1 cellular context compared by ENCODE assay signal in the genomic region with DNA sequence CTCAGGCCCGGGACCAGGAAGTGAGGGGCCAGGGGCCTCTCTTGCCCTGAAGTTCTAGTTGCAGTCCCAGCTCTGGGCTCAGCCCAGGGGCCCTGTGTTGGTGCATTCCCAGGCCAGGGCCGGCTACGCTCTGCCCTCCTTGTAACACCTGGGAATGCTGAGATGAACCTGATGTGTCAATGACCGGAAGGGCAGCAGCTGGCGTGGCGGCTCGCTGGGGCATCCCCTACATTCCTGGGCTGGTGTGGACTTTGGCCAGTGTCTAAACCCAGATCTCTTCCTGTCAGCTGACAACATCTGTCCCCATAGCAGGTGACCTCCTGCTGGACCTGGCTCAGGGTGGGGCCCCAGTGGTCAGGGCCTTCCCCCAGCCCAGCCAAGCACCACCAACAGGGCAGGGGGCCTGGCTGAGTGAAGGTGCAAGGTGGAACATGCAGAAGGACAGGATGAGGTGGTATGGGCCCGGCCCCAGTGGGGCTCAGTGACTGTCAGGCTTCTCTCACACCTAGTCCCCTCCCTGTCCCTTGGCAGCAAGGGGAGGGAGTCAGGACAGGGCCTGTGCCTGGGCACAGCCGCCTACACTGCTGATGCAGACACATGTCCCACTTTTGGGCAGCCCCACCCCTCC.
TF ChIP-seq lines count a peak whose summit lies in the region.

No MANE protein-coding gene starts in this region.

TF ChIP-seq in HepG2, 621 proteins besides CTCF, POLR2A, EP300 and RAD21 (continued from another document and continues in another):
- TF ChIP-seq, protein P1, sequence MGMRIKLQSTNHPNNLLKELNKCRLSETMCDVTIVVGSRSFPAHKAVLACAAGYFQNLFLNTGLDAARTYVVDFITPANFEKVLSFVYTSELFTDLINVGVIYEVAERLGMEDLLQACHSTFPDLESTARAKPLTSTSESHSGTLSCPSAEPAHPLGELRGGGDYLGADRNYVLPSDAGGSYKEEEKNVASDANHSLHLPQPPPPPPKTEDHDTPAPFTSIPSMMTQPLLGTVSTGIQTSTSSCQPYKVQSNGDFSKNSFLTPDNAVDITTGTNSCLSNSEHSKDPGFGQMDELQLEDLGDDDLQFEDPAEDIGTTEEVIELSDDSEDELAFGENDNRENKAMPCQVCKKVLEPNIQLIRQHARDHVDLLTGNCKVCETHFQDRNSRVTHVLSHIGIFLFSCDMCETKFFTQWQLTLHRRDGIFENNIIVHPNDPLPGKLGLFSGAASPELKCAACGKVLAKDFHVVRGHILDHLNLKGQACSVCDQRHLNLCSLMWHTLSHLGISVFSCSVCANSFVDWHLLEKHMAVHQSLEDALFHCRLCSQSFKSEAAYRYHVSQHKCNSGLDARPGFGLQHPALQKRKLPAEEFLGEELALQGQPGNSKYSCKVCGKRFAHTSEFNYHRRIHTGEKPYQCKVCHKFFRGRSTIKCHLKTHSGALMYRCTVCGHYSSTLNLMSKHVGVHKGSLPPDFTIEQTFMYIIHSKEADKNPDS (CRISPR knock-in tag; IDR thresholded peaks at IDR 0.05), result 0 out of 2 replicates have a peak, but pooled peaks have one; percentile 71
- TF ChIP-seq JARID2 (CRISPR knock-in tag; IDR thresholded peaks at IDR 0.05; ENCODE audit: insufficient replicate concordance) (peak; percentile 40), ARNT (IDR thresholded peaks at IDR 0.05) (no peak), KLF11 (CRISPR knock-in tag; IDR thresholded peaks at IDR 0.05) (peak; percentile 88; the same call in 1 of the 2 replicates), PCBP2 (optimal IDR thresholded peaks at IDR 0.05; ENCODE audit: low read depth, low read length, poor library complexity, severe bottlenecking) (no peak), PAX8 (CRISPR knock-in tag; IDR thresholded peaks at IDR 0.05; ENCODE audit: borderline replicate concordance) (0 out of 2 replicates have a peak, but pooled peaks have one; percentile 52), KDM1A (CRISPR knock-in tag; IDR thresholded peaks at IDR 0.05) (peak; percentile 95), DPF2 (CRISPR knock-in tag; IDR thresholded peaks at IDR 0.05; ENCODE audit: borderline replicate concordance, low read depth) (peak; percentile 96), MTA3 (CRISPR knock-in tag; IDR thresholded peaks at IDR 0.05) (no peak), KAT8 (CRISPR knock-in tag; IDR thresholded peaks at IDR 0.05) (peak; percentile 93), RFXAP (CRISPR knock-in tag; IDR thresholded peaks at IDR 0.05; ENCODE audit: borderline replicate concordance) (peak; percentile 96), KDM6A (CRISPR knock-in tag; IDR thresholded peaks at IDR 0.05; ENCODE audit: low read depth) (peak; percentile 94), SRF (IDR thresholded peaks at IDR 0.05; ENCODE audit: low read depth, low read length) (no peak), SAFB2 (CRISPR knock-in tag; IDR thresholded peaks at IDR 0.05; ENCODE audit: borderline replicate concordance, low read depth) (no peak), MAFG (CRISPR knock-in tag; IDR thresholded peaks at IDR 0.05) (no peak), SP2 (CRISPR knock-in tag; IDR thresholded peaks at IDR 0.05) (0 out of 2 replicates have a peak, but pooled peaks have one; percentile 17), ATF7 (IDR thresholded peaks at IDR 0.05) (peak; percentile 20; the same call in 1 of the 2 replicates), ATF7 (CRISPR knock-in tag; IDR thresholded peaks at IDR 0.05) (peak; percentile 94), ZNF839 (CRISPR knock-in tag; IDR thresholded peaks at IDR 0.05; ENCODE audit: borderline replicate concordance) (0 out of 2 replicates have a peak, but pooled peaks have one; percentile 33), JDP2 (CRISPR knock-in tag; IDR thresholded peaks at IDR 0.05; ENCODE audit: borderline replicate concordance) (no peak; the same call in 1 of the 2 replicates), POLR2AphosphoS2 (IDR thresholded peaks at IDR 0.05; ENCODE audit: low read depth, low read length) (peak; percentile 63; the same call in 1 of the 2 replicates), ZNF3 (CRISPR knock-in tag; IDR thresholded peaks at IDR 0.05) (no peak), HOXA5 (CRISPR knock-in tag; IDR thresholded peaks at IDR 0.05) (peak; percentile 85; the same call in 1 of the 2 replicates), TP53 (CRISPR knock-in tag; conservative IDR thresholded peaks at IDR 0.05) (peak; percentile 79; the same call in 1 of the 2 replicates), ZNF652 (CRISPR knock-in tag; IDR thresholded peaks at IDR 0.05; ENCODE audit: borderline replicate concordance, low read depth) (peak; percentile 36; the same call in 1 of the 2 replicates), SMYD3 (CRISPR knock-in tag; IDR thresholded peaks at IDR 0.05) (peak; percentile 90), GABPA (IDR thresholded peaks at IDR 0.05; ENCODE audit: low read depth, low read length) (peak; percentile 32; the same call in 1 of the 2 replicates), GABPA (CRISPR knock-in tag; IDR thresholded peaks at IDR 0.05; ENCODE audit: low read depth) (peak; percentile 89), TOE1 (CRISPR knock-in tag; IDR thresholded peaks at IDR 0.05) (no peak), ZBTB7B (CRISPR knock-in tag; IDR thresholded peaks at IDR 0.05) (peak; percentile 90), ZNF567 (CRISPR knock-in tag; IDR thresholded peaks at IDR 0.05; ENCODE audit: borderline replicate concordance) (0 out of 2 replicates have a peak, but pooled peaks have one; percentile 53), DMAP1 (CRISPR knock-in tag; IDR thresholded peaks at IDR 0.05) (peak; percentile 91)
- TF ChIP-seq, protein P2, sequence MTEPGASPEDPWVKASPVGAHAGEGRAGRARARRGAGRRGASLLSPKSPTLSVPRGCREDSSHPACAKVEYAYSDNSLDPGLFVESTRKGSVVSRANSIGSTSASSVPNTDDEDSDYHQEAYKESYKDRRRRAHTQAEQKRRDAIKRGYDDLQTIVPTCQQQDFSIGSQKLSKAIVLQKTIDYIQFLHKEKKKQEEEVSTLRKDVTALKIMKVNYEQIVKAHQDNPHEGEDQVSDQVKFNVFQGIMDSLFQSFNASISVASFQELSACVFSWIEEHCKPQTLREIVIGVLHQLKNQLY (CRISPR knock-in tag; IDR thresholded peaks at IDR 0.05), result peak; percentile 96
- TF ChIP-seq, protein P3, sequence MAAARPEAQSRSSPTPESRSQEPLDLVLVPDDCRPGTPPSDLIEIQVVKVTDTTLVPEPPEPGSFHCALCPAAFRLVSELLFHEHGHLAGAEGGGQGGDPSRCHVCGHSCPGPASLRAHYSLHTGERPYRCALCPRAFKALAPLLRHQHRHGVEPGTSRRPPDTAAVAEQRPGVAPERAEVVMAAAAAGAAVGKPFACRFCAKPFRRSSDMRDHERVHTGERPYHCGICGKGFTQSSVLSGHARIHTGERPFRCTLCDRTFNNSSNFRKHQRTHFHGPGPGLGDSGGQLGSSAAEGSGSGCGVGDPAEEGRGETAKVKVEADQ (CRISPR knock-in tag; IDR thresholded peaks at IDR 0.05; ENCODE audit: borderline replicate concordance), result peak; percentile 82; the same call in 1 of the 2 replicates
- TF ChIP-seq, protein P4, sequence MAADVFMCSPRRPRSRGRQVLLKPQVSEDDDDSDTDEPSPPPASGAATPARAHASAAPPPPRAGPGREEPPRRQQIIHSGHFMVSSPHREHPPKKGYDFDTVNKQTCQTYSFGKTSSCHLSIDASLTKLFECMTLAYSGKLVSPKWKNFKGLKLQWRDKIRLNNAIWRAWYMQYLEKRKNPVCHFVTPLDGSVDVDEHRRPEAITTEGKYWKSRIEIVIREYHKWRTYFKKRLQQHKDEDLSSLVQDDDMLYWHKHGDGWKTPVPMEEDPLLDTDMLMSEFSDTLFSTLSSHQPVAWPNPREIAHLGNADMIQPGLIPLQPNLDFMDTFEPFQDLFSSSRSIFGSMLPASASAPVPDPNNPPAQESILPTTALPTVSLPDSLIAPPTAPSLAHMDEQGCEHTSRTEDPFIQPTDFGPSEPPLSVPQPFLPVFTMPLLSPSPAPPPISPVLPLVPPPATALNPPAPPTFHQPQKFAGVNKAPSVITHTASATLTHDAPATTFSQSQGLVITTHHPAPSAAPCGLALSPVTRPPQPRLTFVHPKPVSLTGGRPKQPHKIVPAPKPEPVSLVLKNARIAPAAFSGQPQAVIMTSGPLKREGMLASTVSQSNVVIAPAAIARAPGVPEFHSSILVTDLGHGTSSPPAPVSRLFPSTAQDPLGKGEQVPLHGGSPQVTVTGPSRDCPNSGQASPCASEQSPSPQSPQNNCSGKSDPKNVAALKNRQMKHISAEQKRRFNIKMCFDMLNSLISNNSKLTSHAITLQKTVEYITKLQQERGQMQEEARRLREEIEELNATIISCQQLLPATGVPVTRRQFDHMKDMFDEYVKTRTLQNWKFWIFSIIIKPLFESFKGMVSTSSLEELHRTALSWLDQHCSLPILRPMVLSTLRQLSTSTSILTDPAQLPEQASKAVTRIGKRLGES (CRISPR knock-in tag; IDR thresholded peaks at IDR 0.05; ENCODE audit: borderline replicate concordance), result 0 out of 2 replicates have a peak, but pooled peaks have one; percentile 22
- TF ChIP-seq, protein P5, sequence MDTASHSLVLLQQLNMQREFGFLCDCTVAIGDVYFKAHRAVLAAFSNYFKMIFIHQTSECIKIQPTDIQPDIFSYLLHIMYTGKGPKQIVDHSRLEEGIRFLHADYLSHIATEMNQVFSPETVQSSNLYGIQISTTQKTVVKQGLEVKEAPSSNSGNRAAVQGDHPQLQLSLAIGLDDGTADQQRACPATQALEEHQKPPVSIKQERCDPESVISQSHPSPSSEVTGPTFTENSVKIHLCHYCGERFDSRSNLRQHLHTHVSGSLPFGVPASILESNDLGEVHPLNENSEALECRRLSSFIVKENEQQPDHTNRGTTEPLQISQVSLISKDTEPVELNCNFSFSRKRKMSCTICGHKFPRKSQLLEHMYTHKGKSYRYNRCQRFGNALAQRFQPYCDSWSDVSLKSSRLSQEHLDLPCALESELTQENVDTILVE (CRISPR knock-in tag; IDR thresholded peaks at IDR 0.05), result peak; percentile 84
- TF ChIP-seq, protein P6, sequence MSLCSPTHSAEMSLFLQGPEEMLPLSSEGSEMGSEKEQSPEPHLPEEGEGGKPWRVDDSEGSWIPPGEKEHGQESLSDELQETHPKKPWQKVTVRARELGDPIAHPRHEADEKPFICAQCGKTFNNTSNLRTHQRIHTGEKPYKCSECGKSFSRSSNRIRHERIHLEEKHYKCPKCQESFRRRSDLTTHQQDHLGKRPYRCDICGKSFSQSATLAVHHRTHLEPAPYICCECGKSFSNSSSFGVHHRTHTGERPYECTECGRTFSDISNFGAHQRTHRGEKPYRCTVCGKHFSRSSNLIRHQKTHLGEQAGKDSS (CRISPR knock-in tag; IDR thresholded peaks at IDR 0.05; ENCODE audit: borderline replicate concordance, low read depth), result peak; percentile 83; the same call in 1 of the 2 replicates
- TF ChIP-seq, protein P7, sequence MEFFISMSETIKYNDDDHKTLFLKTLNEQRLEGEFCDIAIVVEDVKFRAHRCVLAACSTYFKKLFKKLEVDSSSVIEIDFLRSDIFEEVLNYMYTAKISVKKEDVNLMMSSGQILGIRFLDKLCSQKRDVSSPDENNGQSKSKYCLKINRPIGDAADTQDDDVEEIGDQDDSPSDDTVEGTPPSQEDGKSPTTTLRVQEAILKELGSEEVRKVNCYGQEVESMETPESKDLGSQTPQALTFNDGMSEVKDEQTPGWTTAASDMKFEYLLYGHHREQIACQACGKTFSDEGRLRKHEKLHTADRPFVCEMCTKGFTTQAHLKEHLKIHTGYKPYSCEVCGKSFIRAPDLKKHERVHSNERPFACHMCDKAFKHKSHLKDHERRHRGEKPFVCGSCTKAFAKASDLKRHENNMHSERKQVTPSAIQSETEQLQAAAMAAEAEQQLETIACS (CRISPR knock-in tag; IDR thresholded peaks at IDR 0.05), result no peak
- TF ChIP-seq, protein P8, sequence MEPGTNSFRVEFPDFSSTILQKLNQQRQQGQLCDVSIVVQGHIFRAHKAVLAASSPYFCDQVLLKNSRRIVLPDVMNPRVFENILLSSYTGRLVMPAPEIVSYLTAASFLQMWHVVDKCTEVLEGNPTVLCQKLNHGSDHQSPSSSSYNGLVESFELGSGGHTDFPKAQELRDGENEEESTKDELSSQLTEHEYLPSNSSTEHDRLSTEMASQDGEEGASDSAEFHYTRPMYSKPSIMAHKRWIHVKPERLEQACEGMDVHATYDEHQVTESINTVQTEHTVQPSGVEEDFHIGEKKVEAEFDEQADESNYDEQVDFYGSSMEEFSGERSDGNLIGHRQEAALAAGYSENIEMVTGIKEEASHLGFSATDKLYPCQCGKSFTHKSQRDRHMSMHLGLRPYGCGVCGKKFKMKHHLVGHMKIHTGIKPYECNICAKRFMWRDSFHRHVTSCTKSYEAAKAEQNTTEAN (CRISPR knock-in tag; conservative IDR thresholded peaks at IDR 0.05), result peak; percentile 92
- TF ChIP-seq, protein P9, sequence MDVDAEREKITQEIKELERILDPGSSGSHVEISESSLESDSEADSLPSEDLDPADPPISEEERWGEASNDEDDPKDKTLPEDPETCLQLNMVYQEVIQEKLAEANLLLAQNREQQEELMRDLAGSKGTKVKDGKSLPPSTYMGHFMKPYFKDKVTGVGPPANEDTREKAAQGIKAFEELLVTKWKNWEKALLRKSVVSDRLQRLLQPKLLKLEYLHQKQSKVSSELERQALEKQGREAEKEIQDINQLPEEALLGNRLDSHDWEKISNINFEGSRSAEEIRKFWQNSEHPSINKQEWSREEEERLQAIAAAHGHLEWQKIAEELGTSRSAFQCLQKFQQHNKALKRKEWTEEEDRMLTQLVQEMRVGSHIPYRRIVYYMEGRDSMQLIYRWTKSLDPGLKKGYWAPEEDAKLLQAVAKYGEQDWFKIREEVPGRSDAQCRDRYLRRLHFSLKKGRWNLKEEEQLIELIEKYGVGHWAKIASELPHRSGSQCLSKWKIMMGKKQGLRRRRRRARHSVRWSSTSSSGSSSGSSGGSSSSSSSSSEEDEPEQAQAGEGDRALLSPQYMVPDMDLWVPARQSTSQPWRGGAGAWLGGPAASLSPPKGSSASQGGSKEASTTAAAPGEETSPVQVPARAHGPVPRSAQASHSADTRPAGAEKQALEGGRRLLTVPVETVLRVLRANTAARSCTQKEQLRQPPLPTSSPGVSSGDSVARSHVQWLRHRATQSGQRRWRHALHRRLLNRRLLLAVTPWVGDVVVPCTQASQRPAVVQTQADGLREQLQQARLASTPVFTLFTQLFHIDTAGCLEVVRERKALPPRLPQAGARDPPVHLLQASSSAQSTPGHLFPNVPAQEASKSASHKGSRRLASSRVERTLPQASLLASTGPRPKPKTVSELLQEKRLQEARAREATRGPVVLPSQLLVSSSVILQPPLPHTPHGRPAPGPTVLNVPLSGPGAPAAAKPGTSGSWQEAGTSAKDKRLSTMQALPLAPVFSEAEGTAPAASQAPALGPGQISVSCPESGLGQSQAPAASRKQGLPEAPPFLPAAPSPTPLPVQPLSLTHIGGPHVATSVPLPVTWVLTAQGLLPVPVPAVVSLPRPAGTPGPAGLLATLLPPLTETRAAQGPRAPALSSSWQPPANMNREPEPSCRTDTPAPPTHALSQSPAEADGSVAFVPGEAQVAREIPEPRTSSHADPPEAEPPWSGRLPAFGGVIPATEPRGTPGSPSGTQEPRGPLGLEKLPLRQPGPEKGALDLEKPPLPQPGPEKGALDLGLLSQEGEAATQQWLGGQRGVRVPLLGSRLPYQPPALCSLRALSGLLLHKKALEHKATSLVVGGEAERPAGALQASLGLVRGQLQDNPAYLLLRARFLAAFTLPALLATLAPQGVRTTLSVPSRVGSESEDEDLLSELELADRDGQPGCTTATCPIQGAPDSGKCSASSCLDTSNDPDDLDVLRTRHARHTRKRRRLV (CRISPR knock-in tag; IDR thresholded peaks at IDR 0.05), result peak; percentile 94; the same call in 1 of the 2 replicates
